2 cellular contexts compared by ENCODE assay signal in genomic region chr15:72113347-72114031, GRCh38.
TF ChIP-seq lines count a peak whose summit lies in the region.

No MANE protein-coding gene starts in this region.

TF ChIP-seq in HEK293, 187 proteins besides CTCF, POLR2A, EP300 and RAD21 (continues in another document):
- no peak for TF ChIP-seq YY1 (tag by site-specific recombination; IDR thresholded peaks at IDR 0.05)
- TF ChIP-seq GLI2 (tag by site-specific recombination; IDR thresholded peaks at IDR 0.05; ENCODE audit: borderline replicate concordance, low read depth) = no peak
- 0 out of 2 replicates have a peak, but pooled peaks have one; percentile 21 for TF ChIP-seq ZNF394 (tag by site-specific recombination; IDR thresholded peaks at IDR 0.05; ENCODE audit: borderline replicate concordance)
- TF ChIP-seq FEZF1 (tag by site-specific recombination; IDR thresholded peaks at IDR 0.05) = peak; percentile 87
- TF ChIP-seq ZNF335 (tag by site-specific recombination; conservative IDR thresholded peaks at IDR 0.05) = peak; percentile 30; the same call in 1 of the 2 replicates
- TF ChIP-seq ZNF692 (tag by site-specific recombination; IDR thresholded peaks at IDR 0.05) = 0 out of 2 replicates have a peak, but pooled peaks have one; percentile 33
- TF ChIP-seq ZNF660 (tag by site-specific recombination; IDR thresholded peaks at IDR 0.05) = 0 out of 2 replicates have a peak, but pooled peaks have one; percentile 31
- TF ChIP-seq PRDM1 (tag by site-specific recombination; IDR thresholded peaks at IDR 0.05) = peak; percentile 99
- no peak for TF ChIP-seq ZNF18 (tag by site-specific recombination; IDR thresholded peaks at IDR 0.05)
- peak; percentile 41; the same call in 1 of the 2 replicates for TF ChIP-seq ZNF366 (tag by site-specific recombination; conservative IDR thresholded peaks at IDR 0.05)
- peak; percentile 57; the same call in 1 of the 2 replicates for TF ChIP-seq IKZF3 (tag by site-specific recombination; IDR thresholded peaks at IDR 0.05)
- TF ChIP-seq ZNF791 (tag by site-specific recombination; IDR thresholded peaks at IDR 0.05) = no peak
- TF ChIP-seq ZNF623 (tag by site-specific recombination; IDR thresholded peaks at IDR 0.05) = no peak
- TF ChIP-seq AEBP2 (tag by site-specific recombination; IDR thresholded peaks at IDR 0.05; ENCODE audit: borderline replicate concordance) = no peak
- no peak for TF ChIP-seq ZNF223 (tag by site-specific recombination; IDR thresholded peaks at IDR 0.05)
- no peak for TF ChIP-seq ZNF132 (tag by site-specific recombination; IDR thresholded peaks at IDR 0.05; ENCODE audit: borderline replicate concordance)
- TF ChIP-seq ZNF580 (tag by site-specific recombination; IDR thresholded peaks at IDR 0.05) = no peak
- TF ChIP-seq GFI1B (tag by site-specific recombination; IDR thresholded peaks at IDR 0.05) = no peak
- TF ChIP-seq MYNN (tag by site-specific recombination; IDR thresholded peaks at IDR 0.05; ENCODE audit: borderline replicate concordance) = peak; percentile 87; the same call in 1 of the 2 replicates
- TF ChIP-seq PRDM6 (tag by site-specific recombination; IDR thresholded peaks at IDR 0.05) = peak; percentile 64
- peak; percentile 16; the same call in 1 of the 2 replicates for TF ChIP-seq ZBTB21 (tag by site-specific recombination; IDR thresholded peaks at IDR 0.05)
- TF ChIP-seq KLF17 (tag by site-specific recombination; IDR thresholded peaks at IDR 0.05) = no peak
- peak; percentile 39; the same call in 1 of the 2 replicates for TF ChIP-seq ZNF184 (tag by site-specific recombination; IDR thresholded peaks at IDR 0.05)

TF ChIP-seq in GM12878, 131 proteins besides CTCF, POLR2A, EP300 and RAD21:
- TF ChIP-seq MLLT1 (IDR thresholded peaks at IDR 0.05) (no peak), HCFC1 (IDR thresholded peaks at IDR 0.05; ENCODE audit: low read length) (no peak), ZNF687 (IDR thresholded peaks at IDR 0.05) (no peak), ZSCAN29 (IDR thresholded peaks at IDR 0.05) (no peak), SIX5 (IDR thresholded peaks at IDR 0.05; ENCODE audit: low read depth, low read length, severe bottlenecking) (no peak), IKZF2 (IDR thresholded peaks at IDR 0.05) (no peak), MTA3 (IDR thresholded peaks at IDR 0.05; ENCODE audit: borderline replicate concordance, low read length) (no peak), ATF3 (IDR thresholded peaks at IDR 0.05; ENCODE audit: borderline replicate concordance, extremely low read depth, low read depth, low read length) (no peak), ZZZ3 (IDR thresholded peaks at IDR 0.05; ENCODE audit: control insufficient read depth, insufficient read length, low read depth) (no peak)
